20 cellular contexts compared by ENCODE assay signal in the genomic region with DNA sequence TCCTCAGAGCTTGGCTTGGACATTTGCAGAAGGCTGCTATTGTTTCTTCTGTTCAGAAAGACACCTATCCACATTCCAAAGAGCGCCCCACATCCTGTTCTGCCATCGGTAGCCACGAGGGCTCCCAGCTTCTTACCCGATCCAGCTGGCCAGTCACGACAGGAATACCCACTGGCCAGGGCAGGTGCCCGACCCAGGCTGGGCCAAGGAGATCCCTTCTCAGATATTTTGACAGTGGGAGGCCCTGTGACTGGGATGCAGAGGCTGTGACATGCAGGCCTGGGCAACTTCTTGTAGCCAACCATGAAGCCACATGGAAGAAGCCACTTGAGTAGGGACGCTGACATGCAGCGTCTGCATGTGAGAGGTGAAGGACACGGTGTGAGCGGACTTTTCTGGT. TPM values are rescaled to one million over a fixed set of nuclear protein-coding genes. Genes with fewer than 3 reads are reported as not detected.
"Had no signal": no experiment of that assay in that cellular context is flagged by ENCODE, and none has a peak within 500 bp of the region (broad histone marks: within the 10 kb centered on the region; RNA-seq: fewer than 3 reads in every experiment).

No MANE protein-coding gene starts in this region.

- H3K27ac ChIP-seq: heart left ventricle, neutrophil, sigmoid colon, skin epidermis, uterus had no signal

- H3K4me3 Mint-ChIP-seq: naive thymus-derived CD4-positive, alpha-beta T cell; nephron progenitor cell; type B pancreatic cell had no signal

- H3K9me3 ChIP-seq: heart left ventricle, neutrophil, sigmoid colon, uterus had no signal

- ATAC-seq: esophagus mucosa; heart left ventricle; left lobe of liver; naive thymus-derived CD4-positive, alpha-beta T cell had no signal

- H3K36me3 ChIP-seq: heart left ventricle, neutrophil, sigmoid colon, uterus had no signal

- DNase-seq: cortex of kidney; effector CD8-positive, alpha-beta T cell; hippocampal formation; kidney glomerular epithelial cell; mesendoderm; naive thymus-derived CD4-positive, alpha-beta T cell; nephron progenitor cell; sigmoid colon; stimulated activated CD4-positive, alpha-beta T cell treated with anti-CD3 and anti-CD28 coated beads, Interleukin-12 subunit alpha, Interleukin-12 subunit beta, amount 100 ng/mL, for 4 hours; stimulated activated naive CD4-positive, alpha-beta T cell; uterus had no signal

- H3K27me3 ChIP-seq: dorsolateral prefrontal cortex, heart left ventricle, neutrophil, sigmoid colon, uterus had no signal

- H3K4me3 ChIP-seq: dorsolateral prefrontal cortex, heart left ventricle, lung, sigmoid colon, skin epidermis, uterus had no signal

- H3K4me1 ChIP-seq: heart left ventricle, uterus had no signal

- FAIRE-seq: frontal cortex had no signal

- H3K4me1 Mint-ChIP-seq: naive thymus-derived CD4-positive, alpha-beta T cell had no signal

RNA-seq across cellular contexts. Expression of a gene that starts 34.5 kb away (rescaled TPM):
- polyA plus RNA-seq: naive thymus-derived CD4-positive, alpha-beta T cell had no signal

RNA-seq across cellular contexts. Expression of a gene that starts 57.4 kb away (rescaled TPM):
- polyA plus RNA-seq: naive thymus-derived CD4-positive, alpha-beta T cell had no signal
